ENCODE assay signal across 10 cellular contexts in the genomic region with DNA sequence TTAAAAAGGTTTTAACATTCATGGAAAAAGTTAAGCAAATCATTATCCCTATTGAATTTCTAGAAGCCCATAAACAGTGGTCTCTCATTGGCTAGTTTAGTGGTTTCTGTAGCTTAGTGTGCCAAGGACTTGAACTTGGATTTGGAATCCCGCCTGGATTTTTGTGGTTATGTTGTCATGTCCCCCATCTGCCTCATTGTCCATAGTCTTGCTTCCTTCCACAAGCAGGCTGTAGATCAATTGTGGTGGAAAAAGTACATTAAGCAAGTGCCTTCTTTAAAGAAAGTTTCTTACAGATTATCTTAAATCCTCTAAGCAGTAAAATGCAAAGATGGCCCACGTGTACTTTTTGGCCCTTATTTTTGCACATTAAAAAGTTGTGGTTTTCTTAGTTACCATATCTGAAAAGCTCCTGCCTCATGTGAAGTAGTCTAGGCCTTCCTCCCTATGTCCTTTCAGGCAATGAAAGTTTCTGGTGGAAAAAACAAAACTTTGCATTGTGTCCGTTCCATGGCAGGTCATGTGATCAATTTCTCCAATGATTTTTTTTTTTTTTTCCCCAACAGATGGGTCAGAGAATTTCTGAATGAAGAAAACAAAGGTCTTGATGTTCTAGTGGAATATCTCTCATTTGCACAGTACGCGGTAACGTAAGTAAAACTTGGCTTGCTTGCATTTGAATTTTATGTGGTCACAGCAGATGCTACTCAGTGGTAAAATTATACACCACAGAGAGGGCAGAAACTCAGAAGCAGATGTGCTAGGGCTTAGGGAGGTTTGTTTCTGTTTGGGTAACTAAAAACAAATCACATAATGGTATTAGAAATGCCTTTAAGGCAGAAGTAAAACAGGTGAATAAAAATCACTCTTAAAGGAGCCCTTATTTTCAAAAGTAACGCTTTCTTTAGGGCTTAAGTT.
DNase-seq lines count a peak whose midpoint lies in the region; ATAC-seq and TF ChIP-seq lines count a peak whose summit lies in the region.
"Had no signal": no experiment of that assay in that cellular context is flagged by ENCODE, and none has a peak within 500 bp of the region (broad histone marks: within the 10 kb centered on the region; RNA-seq: fewer than 3 reads in every experiment).

No MANE protein-coding gene starts in this region.

- no peak overlapping the region for H3K27ac Mint-ChIP-seq in neural progenitor cell

- TF ChIP-seq CTCF in fibroblast of lung (conservative IDR thresholded peaks at IDR 0.05 in 1 of 2, IDR thresholded peaks at IDR 0.05 in 1 of 2; ENCODE audit: low read depth in 1 of 2, low read length in 2 of 2) (no peak), neural progenitor cell (IDR thresholded peaks at IDR 0.05) (no peak)

- H3K27me3 ChIP-seq in fibroblast of lung (ENCODE audit: control insufficient read depth, insufficient read depth, low read length) (no peaks in the 10 kb centered on the region), neural progenitor cell (no peaks in the 10 kb centered on the region)

- H3K27ac ChIP-seq in fibroblast of lung (ENCODE audit: insufficient read depth, low read length) (peak overlapping the region; percentile 14), substantia nigra (ENCODE audit: low read depth, low read length, poor library complexity, severe bottlenecking) (peak overlapping the region; percentile 67), neural progenitor cell (no peak overlapping the region)
- H3K27ac ChIP-seq: RWPE1 had no signal

- no peaks in the 10 kb centered on the region for H3K36me3 ChIP-seq in fibroblast of lung (ENCODE audit: control insufficient read depth, insufficient read depth, low read length)
- H3K36me3 ChIP-seq in neural progenitor cell: no peaks in the 10 kb centered on the region

- no peaks in the 10 kb centered on the region for H3K36me3 Mint-ChIP-seq in activated T-cell treated with anti-CD3 and anti-CD28 coated beads, Interleukin-2, amount 50 U/mL, for 4 hours (ENCODE audit: insufficient read depth)
- peaks cover 6% of the 10 kb centered on the region for H3K36me3 Mint-ChIP-seq in neural progenitor cell

- H3K9me3 ChIP-seq in fibroblast of lung (ENCODE audit: control insufficient read depth, insufficient read depth, low read depth, low read length) (no peaks in the 10 kb centered on the region), neural progenitor cell (ENCODE audit: low read depth) (no peaks in the 10 kb centered on the region)

- H3K4me1 Mint-ChIP-seq in activated T-cell treated with anti-CD3 and anti-CD28 coated beads, Interleukin-2, amount 50 U/mL, for 4 hours (ENCODE audit: low read depth): no peaks in the 10 kb centered on the region
- H3K4me1 Mint-ChIP-seq in neural progenitor cell: peaks cover 2% of the 10 kb centered on the region

- H3K9ac ChIP-seq in fibroblast of lung (ENCODE audit: insufficient read depth, low read length) (no peak overlapping the region), neural progenitor cell (no peak overlapping the region)

- DNase-seq in NCI-H446 treated with DMSO at 0.1 percent for 48 hours (lab: John Stamatoyannopoulos, UW): peak; percentile 90
- DNase-seq in fibroblast of lung (ENCODE audit: low read depth in 2 of 2): peak; percentile 94 to 97
- DNase-seq in substantia nigra (lab: John Stamatoyannopoulos, UW): peak in 1 of 49 donors; percentile 10
- DNase-seq in activated T-cell treated with anti-CD3 and anti-CD28 coated beads, Interleukin-2, amount 50 U/mL, for 4 hours: no peak
- no peak for DNase-seq in stimulated activated CD4-positive, alpha-beta T cell treated with anti-CD3 and anti-CD28 coated beads, Interleukin-15, amount 100 ng/mL, for 24 hours
- no peak for DNase-seq in neural progenitor cell (ENCODE audit: low spot score)
- DNase-seq: activated CD8-positive, alpha-beta memory T cell treated with anti-CD3 and anti-CD28 coated beads, Interleukin-2, amount 50 U/mL, for 4 hours; cortex of kidney had no signal

- H3K9me3 Mint-ChIP-seq in activated T-cell treated with anti-CD3 and anti-CD28 coated beads, Interleukin-2, amount 50 U/mL, for 4 hours: no peaks in the 10 kb centered on the region
- no peaks in the 10 kb centered on the region for H3K9me3 Mint-ChIP-seq in neural progenitor cell

- no peaks in the 10 kb centered on the region for H3K79me2 ChIP-seq in fibroblast of lung (ENCODE audit: control insufficient read depth, insufficient read depth, low read length)
- no peaks in the 10 kb centered on the region for H3K79me2 ChIP-seq in neural progenitor cell (ENCODE audit: low read depth)

- H3K4me2 ChIP-seq in fibroblast of lung (ENCODE audit: extremely low read depth, insufficient read depth, low read length) (no peak overlapping the region), neural progenitor cell (no peak overlapping the region)

- peak; percentile 73 for ATAC-seq in GM21619 (IDR thresholded peaks at IDR 0.05; ENCODE audit: unreplicated experiment)
- no peak for ATAC-seq in activated T-cell treated with anti-CD3 and anti-CD28 coated beads, Interleukin-2, amount 50 U/mL, for 4 hours

- H4K20me1 ChIP-seq in fibroblast of lung (ENCODE audit: control insufficient read depth, extremely low read depth, insufficient read depth, low read length) (no peaks in the 10 kb centered on the region), neural progenitor cell (ENCODE audit: low read depth) (peaks cover 10% of the 10 kb centered on the region)

- H3K4me3 Mint-ChIP-seq in activated T-cell treated with anti-CD3 and anti-CD28 coated beads, Interleukin-2, amount 50 U/mL, for 4 hours: no peak overlapping the region
- H3K4me3 Mint-ChIP-seq in neural progenitor cell: no peak overlapping the region

- H2AFZ ChIP-seq in fibroblast of lung (ENCODE audit: low read length) (no peak overlapping the region), neural progenitor cell (replicated peaks) (no peak overlapping the region)

- H3K4me1 ChIP-seq in fibroblast of lung (ENCODE audit: control insufficient read depth, extremely low read depth, insufficient read depth, low read length): peaks cover 17% of the 10 kb centered on the region
- H3K4me1 ChIP-seq in neural progenitor cell: no peaks in the 10 kb centered on the region

- H3K4me3 ChIP-seq in fibroblast of lung (replicated peaks in 1 of 4; ENCODE audit: control extremely low read depth in 1 of 4, insufficient read depth in 1 of 4, low read depth in 3 of 4, low read length in 4 of 4): no peak overlapping the region
- no peak overlapping the region for H3K4me3 ChIP-seq in neural progenitor cell

- peaks cover 9% of the 10 kb centered on the region for H3K27me3 Mint-ChIP-seq in activated T-cell treated with anti-CD3 and anti-CD28 coated beads, Interleukin-2, amount 50 U/mL, for 4 hours (ENCODE audit: low read depth)
- peaks cover under 1% of the 10 kb centered on the region for H3K27me3 Mint-ChIP-seq in neural progenitor cell (ENCODE audit: insufficient read depth, low read depth)

- H3F3A ChIP-seq in neural progenitor cell (ENCODE audit: low read depth): no peaks in the 10 kb centered on the region

Comparison
In these comparisons a context has a peak if more than half of its experiments do, and no peak if none do; other contexts are left out.
1. DNase-seq: peak in NCI-H446 treated with DMSO at 0.1 percent for 48 hours (single experiment) and fibroblast of lung (2 of 2); none in activated T-cell treated with anti-CD3 and anti-CD28 coated beads, Interleukin-2, amount 50 U/mL, for 4 hours (single experiment), stimulated activated CD4-positive, alpha-beta T cell treated with anti-CD3 and anti-CD28 coated beads, Interleukin-15, amount 100 ng/mL, for 24 hours (single experiment) and neural progenitor cell (single experiment).